Comparison of ENCODE assay signal across 9 cellular contexts in genomic region chr3:168511428-168512014, GRCh38.
DNase-seq lines count a peak whose midpoint lies in the region; ATAC-seq, FAIRE-seq and TF ChIP-seq lines count a peak whose summit lies in the region.
"Had no signal": no experiment of that assay in that cellular context is flagged by ENCODE, and none has a peak within 500 bp of the region (broad histone marks: within the 10 kb centered on the region; RNA-seq: fewer than 3 reads in every experiment).

No MANE protein-coding gene starts in this region.

- WGBS in heart left ventricle, 4 donors, result 63 to 73% (median 67%) methylated on average over 3 of the region's 3 CpGs
- 57 to 66% methylated on average over 2 to 3 of the region's 3 CpGs for WGBS in transverse colon (ENCODE audit: low coverage in 1 of 2), 2 donors

- no peak overlapping the region for H2AFZ ChIP-seq in fibroblast of lung (ENCODE audit: low read length)

- DNase-seq in heart left ventricle (no peak), cardiac septum (ENCODE audit: low spot score) (no peak), NCI-H69 (lab: John Stamatoyannopoulos, UW) (peak; percentile 67), fibroblast of lung (ENCODE audit: low read depth in 2 of 2) (peak; percentile 3 to 48), transverse colon (no peak), H54 (ENCODE audit: insufficient read length, low spot score) (no peak), GM19240 (ENCODE audit: insufficient read length, low spot score) (no peak)
- DNase-seq: NCI-H226 had no signal

- H3K36me3 ChIP-seq in heart left ventricle (no peaks in the 10 kb centered on the region), fibroblast of lung (ENCODE audit: control insufficient read depth, insufficient read depth, low read length) (no peaks in the 10 kb centered on the region), transverse colon (no peaks in the 10 kb centered on the region)

- H3K4me3 ChIP-seq in heart left ventricle, result no peak overlapping the region
- H3K4me3 ChIP-seq in fibroblast of lung (replicated peaks in 1 of 4; ENCODE audit: control extremely low read depth in 1 of 4, insufficient read depth in 1 of 4, low read depth in 3 of 4, low read length in 4 of 4), result no peak overlapping the region
- H3K4me3 ChIP-seq in transverse colon, result no peak overlapping the region

- H3K79me2 ChIP-seq in fibroblast of lung (ENCODE audit: control insufficient read depth, insufficient read depth, low read length), result no peaks in the 10 kb centered on the region

- TF ChIP-seq CTCF in heart left ventricle (IDR thresholded peaks at IDR 0.05), result peak; percentile 31 to 62 (median 50)
- peak; percentile 58 to 75 for TF ChIP-seq CTCF in fibroblast of lung (conservative IDR thresholded peaks at IDR 0.05 in 1 of 2, IDR thresholded peaks at IDR 0.05 in 1 of 2; ENCODE audit: low read depth in 1 of 2, low read length in 2 of 2)
- peak in 4 of 5 experiments; percentile 14 to 38 (median 24) for TF ChIP-seq CTCF in transverse colon (IDR thresholded peaks at IDR 0.05)

- no peak overlapping the region for H3K9ac ChIP-seq in fibroblast of lung (ENCODE audit: insufficient read depth, low read length)

- H3K9me3 ChIP-seq in heart left ventricle, result no peaks in the 10 kb centered on the region
- H3K9me3 ChIP-seq in fibroblast of lung (ENCODE audit: control insufficient read depth, insufficient read depth, low read depth, low read length), result no peaks in the 10 kb centered on the region
- no peaks in the 10 kb centered on the region for H3K9me3 ChIP-seq in transverse colon

- no peak overlapping the region for H3K4me2 ChIP-seq in fibroblast of lung (ENCODE audit: extremely low read depth, insufficient read depth, low read length)

- no peak for TF ChIP-seq EP300 in transverse colon (IDR thresholded peaks at IDR 0.05; ENCODE audit: low read depth)

- no peaks in the 10 kb centered on the region for H3K4me1 ChIP-seq in heart left ventricle
- no peaks in the 10 kb centered on the region for H3K4me1 ChIP-seq in fibroblast of lung (ENCODE audit: control insufficient read depth, extremely low read depth, insufficient read depth, low read length)
- no peaks in the 10 kb centered on the region for H3K4me1 ChIP-seq in transverse colon

- ATAC-seq in heart left ventricle (no peak), HG02973 (IDR thresholded peaks at IDR 0.05; ENCODE audit: unreplicated experiment) (no peak)

- in situ Hi-C loops in transverse colon (cut with MboI; ENCODE audit: low pct_ligation_motif_present in 1 of 4, low pct_unique_long_range_greater_than_20kb in 1 of 4, low sequenced_read_pairs in 3 of 4), result loop anchor here in 1 of 4 donors (25.0 kb wide), 1 partner anchor 326 kb away; no protein-coding TSS in a partner anchor

- no peak for TF ChIP-seq POLR2A in heart left ventricle (IDR thresholded peaks at IDR 0.05)
- TF ChIP-seq POLR2A in transverse colon (IDR thresholded peaks at IDR 0.05), result no peak
- TF ChIP-seq POLR2A in H54 (IDR thresholded peaks at IDR 0.05; ENCODE audit: low read depth, low read length), result no peak

- no peaks in the 10 kb centered on the region for H4K20me1 ChIP-seq in fibroblast of lung (ENCODE audit: control insufficient read depth, extremely low read depth, insufficient read depth, low read length)

- intact Hi-C loops in heart left ventricle (cut with DNase I) (loop anchor here (2.0 to 10.0 kb wide), 4 partner anchors 111 to 336 kb away; no protein-coding TSS in a partner anchor), cardiac septum (cut with DNase I) (loop anchor here (5.0 kb wide), 1 partner anchor 106 kb away; no protein-coding TSS in a partner anchor), transverse colon (cut with DNase I; ENCODE audit: low total_unique reads) (no loop called here)

- H3K27me3 ChIP-seq in heart left ventricle (peaks cover 0 to 7% (median 0%) of the 10 kb centered on the region in 9 donors), fibroblast of lung (ENCODE audit: control insufficient read depth, insufficient read depth, low read length) (no peaks in the 10 kb centered on the region), transverse colon (no peaks in the 10 kb centered on the region)

- FAIRE-seq in H54 (lab: Jason Lieb, UNC), result no peak

- H3K27ac ChIP-seq in heart left ventricle (no peak overlapping the region), fibroblast of lung (ENCODE audit: insufficient read depth, low read length) (no peak overlapping the region), transverse colon (no peak overlapping the region)

Comparison
In these comparisons a context has a peak if more than half of its experiments do, and no peak if none do; other contexts are left out.
1. DNase-seq: peak in NCI-H69 (single experiment) and fibroblast of lung (2 of 2); none in heart left ventricle (0 of 5), cardiac septum (single experiment), transverse colon (single experiment), H54 (single experiment) and GM19240 (single experiment).
2. Peak in every context shown above with its lines, with median percentiles within 50 percentile points of each other: CTCF ChIP-seq.